Comparison of ENCODE assay signal across 1 cellular context in genomic region chr4:139295317-139296299, GRCh38.
A peak's percentile ranks its signal among the peaks of the same experiment; 100 is the strongest.
TF ChIP-seq lines count a peak whose summit lies in the region.

No MANE protein-coding gene starts in this region.

TF ChIP-seq in HepG2, 621 proteins besides CTCF, POLR2A, EP300 and RAD21 (continued from another document and continues in another):
- TF ChIP-seq, protein P1, sequence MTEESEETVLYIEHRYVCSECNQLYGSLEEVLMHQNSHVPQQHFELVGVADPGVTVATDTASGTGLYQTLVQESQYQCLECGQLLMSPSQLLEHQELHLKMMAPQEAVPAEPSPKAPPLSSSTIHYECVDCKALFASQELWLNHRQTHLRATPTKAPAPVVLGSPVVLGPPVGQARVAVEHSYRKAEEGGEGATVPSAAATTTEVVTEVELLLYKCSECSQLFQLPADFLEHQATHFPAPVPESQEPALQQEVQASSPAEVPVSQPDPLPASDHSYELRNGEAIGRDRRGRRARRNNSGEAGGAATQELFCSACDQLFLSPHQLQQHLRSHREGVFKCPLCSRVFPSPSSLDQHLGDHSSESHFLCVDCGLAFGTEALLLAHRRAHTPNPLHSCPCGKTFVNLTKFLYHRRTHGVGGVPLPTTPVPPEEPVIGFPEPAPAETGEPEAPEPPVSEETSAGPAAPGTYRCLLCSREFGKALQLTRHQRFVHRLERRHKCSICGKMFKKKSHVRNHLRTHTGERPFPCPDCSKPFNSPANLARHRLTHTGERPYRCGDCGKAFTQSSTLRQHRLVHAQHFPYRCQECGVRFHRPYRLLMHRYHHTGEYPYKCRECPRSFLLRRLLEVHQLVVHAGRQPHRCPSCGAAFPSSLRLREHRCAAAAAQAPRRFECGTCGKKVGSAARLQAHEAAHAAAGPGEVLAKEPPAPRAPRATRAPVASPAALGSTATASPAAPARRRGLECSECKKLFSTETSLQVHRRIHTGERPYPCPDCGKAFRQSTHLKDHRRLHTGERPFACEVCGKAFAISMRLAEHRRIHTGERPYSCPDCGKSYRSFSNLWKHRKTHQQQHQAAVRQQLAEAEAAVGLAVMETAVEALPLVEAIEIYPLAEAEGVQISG (CRISPR knock-in tag; IDR thresholded peaks at IDR 0.05) = peak; percentile 93
- TF ChIP-seq ZNF431 (CRISPR knock-in tag; IDR thresholded peaks at IDR 0.05; ENCODE audit: borderline replicate concordance, low read depth) (no peak), ZNF501 (CRISPR knock-in tag; IDR thresholded peaks at IDR 0.05) (peak; percentile 68), SNAI1 (CRISPR knock-in tag; IDR thresholded peaks at IDR 0.05; ENCODE audit: borderline replicate concordance) (peak; percentile 72; the same call in 1 of the 2 replicates), RARA (CRISPR knock-in tag; IDR thresholded peaks at IDR 0.05) (peak; percentile 51), EHMT2 (IDR thresholded peaks at IDR 0.05; ENCODE audit: borderline replicate concordance, low read depth, low read length) (no peak), FOXP1 (IDR thresholded peaks at IDR 0.05) (no peak), FOXP1 (CRISPR knock-in tag; IDR thresholded peaks at IDR 0.05) (no peak), ZNF879 (CRISPR knock-in tag; IDR thresholded peaks at IDR 0.05) (peak; percentile 58; the same call in 1 of the 2 replicates), ETV6 (CRISPR knock-in tag; conservative IDR thresholded peaks at IDR 0.05) (no peak; the same call in 1 of the 2 replicates), NFIC (IDR thresholded peaks at IDR 0.05; ENCODE audit: low read length) (no peak), ZNF549 (CRISPR knock-in tag; IDR thresholded peaks at IDR 0.05) (no peak), ZNF775 (CRISPR knock-in tag; IDR thresholded peaks at IDR 0.05; ENCODE audit: borderline replicate concordance) (no peak), BRD4 (CRISPR knock-in tag; IDR thresholded peaks at IDR 0.05) (peak; percentile 98), SNAPC5 (CRISPR knock-in tag; IDR thresholded peaks at IDR 0.05; ENCODE audit: borderline replicate concordance) (0 out of 2 replicates have a peak, but pooled peaks have one; percentile 73), JUNB (CRISPR knock-in tag; IDR thresholded peaks at IDR 0.05; ENCODE audit: borderline replicate concordance) (no peak), U2AF1 (optimal IDR thresholded peaks at IDR 0.05; ENCODE audit: low read depth, low read length) (no peak), ZNF816 (CRISPR knock-in tag; IDR thresholded peaks at IDR 0.05; ENCODE audit: borderline replicate concordance) (no peak), MTF2 (CRISPR knock-in tag; IDR thresholded peaks at IDR 0.05; ENCODE audit: borderline replicate concordance) (no peak; the same call in 1 of the 2 replicates), HNRNPL (IDR thresholded peaks at IDR 0.05; ENCODE audit: low read depth, low read length) (no peak), NR2F2 (IDR thresholded peaks at IDR 0.05; ENCODE audit: borderline replicate concordance, low read depth) (no peak; the same call in 1 of the 2 replicates), SCMH1 (CRISPR knock-in tag; IDR thresholded peaks at IDR 0.05; ENCODE audit: borderline replicate concordance) (no peak), ZNF713 (CRISPR knock-in tag; IDR thresholded peaks at IDR 0.05) (no peak), ZNF605 (CRISPR knock-in tag; IDR thresholded peaks at IDR 0.05) (peak; percentile 73), NFIB (CRISPR knock-in tag; IDR thresholded peaks at IDR 0.05; ENCODE audit: borderline replicate concordance) (no peak), ZFP36L2 (CRISPR knock-in tag; IDR thresholded peaks at IDR 0.05) (no peak), PHB2 (IDR thresholded peaks at IDR 0.05; ENCODE audit: partially characterized antibody) (no peak), NR2C2 (CRISPR knock-in tag; IDR thresholded peaks at IDR 0.05; ENCODE audit: borderline replicate concordance) (peak; percentile 70; the same call in 1 of the 2 replicates), ZNF790 (CRISPR knock-in tag; IDR thresholded peaks at IDR 0.05; ENCODE audit: borderline replicate concordance) (peak; percentile 72; the same call in 1 of the 2 replicates), NONO (IDR thresholded peaks at IDR 0.05) (no peak), NONO (CRISPR knock-in tag; conservative IDR thresholded peaks at IDR 0.05) (peak; percentile 81; the same call in 1 of the 2 replicates), TMF1 (CRISPR knock-in tag; IDR thresholded peaks at IDR 0.05; ENCODE audit: low read depth) (peak; percentile 69; the same call in 1 of the 2 replicates), AGO2 (optimal IDR thresholded peaks at IDR 0.05; ENCODE audit: low read depth, low read length) (peak; percentile 87), U2AF2 (IDR thresholded peaks at IDR 0.05; ENCODE audit: low read depth, low read length) (no peak), TFDP2 (CRISPR knock-in tag; IDR thresholded peaks at IDR 0.05) (0 out of 2 replicates have a peak, but pooled peaks have one; percentile 12), ZNF124 (CRISPR knock-in tag; IDR thresholded peaks at IDR 0.05) (peak; percentile 14; the same call in 1 of the 2 replicates), ZNF558 (CRISPR knock-in tag; IDR thresholded peaks at IDR 0.05; ENCODE audit: borderline replicate concordance) (no peak), MAFK (conservative IDR thresholded peaks at IDR 0.05 in 1 of 2, IDR thresholded peaks at IDR 0.05 in 1 of 2; ENCODE audit: low read length in 2 of 2) (no peak), DNMT3B (CRISPR knock-in tag; conservative IDR thresholded peaks at IDR 0.05) (no peak), ZFP82 (CRISPR knock-in tag; IDR thresholded peaks at IDR 0.05; ENCODE audit: borderline replicate concordance) (no peak)
- TF ChIP-seq, protein P2, sequence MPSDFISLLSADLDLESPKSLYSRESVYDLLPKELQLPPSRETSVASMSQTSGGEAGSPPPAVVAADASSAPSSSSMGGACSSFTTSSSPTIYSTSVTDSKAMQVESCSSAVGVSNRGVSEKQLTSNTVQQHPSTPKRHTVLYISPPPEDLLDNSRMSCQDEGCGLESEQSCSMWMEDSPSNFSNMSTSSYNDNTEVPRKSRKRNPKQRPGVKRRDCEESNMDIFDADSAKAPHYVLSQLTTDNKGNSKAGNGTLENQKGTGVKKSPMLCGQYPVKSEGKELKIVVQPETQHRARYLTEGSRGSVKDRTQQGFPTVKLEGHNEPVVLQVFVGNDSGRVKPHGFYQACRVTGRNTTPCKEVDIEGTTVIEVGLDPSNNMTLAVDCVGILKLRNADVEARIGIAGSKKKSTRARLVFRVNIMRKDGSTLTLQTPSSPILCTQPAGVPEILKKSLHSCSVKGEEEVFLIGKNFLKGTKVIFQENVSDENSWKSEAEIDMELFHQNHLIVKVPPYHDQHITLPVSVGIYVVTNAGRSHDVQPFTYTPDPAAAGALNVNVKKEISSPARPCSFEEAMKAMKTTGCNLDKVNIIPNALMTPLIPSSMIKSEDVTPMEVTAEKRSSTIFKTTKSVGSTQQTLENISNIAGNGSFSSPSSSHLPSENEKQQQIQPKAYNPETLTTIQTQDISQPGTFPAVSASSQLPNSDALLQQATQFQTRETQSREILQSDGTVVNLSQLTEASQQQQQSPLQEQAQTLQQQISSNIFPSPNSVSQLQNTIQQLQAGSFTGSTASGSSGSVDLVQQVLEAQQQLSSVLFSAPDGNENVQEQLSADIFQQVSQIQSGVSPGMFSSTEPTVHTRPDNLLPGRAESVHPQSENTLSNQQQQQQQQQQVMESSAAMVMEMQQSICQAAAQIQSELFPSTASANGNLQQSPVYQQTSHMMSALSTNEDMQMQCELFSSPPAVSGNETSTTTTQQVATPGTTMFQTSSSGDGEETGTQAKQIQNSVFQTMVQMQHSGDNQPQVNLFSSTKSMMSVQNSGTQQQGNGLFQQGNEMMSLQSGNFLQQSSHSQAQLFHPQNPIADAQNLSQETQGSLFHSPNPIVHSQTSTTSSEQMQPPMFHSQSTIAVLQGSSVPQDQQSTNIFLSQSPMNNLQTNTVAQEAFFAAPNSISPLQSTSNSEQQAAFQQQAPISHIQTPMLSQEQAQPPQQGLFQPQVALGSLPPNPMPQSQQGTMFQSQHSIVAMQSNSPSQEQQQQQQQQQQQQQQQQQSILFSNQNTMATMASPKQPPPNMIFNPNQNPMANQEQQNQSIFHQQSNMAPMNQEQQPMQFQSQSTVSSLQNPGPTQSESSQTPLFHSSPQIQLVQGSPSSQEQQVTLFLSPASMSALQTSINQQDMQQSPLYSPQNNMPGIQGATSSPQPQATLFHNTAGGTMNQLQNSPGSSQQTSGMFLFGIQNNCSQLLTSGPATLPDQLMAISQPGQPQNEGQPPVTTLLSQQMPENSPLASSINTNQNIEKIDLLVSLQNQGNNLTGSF (CRISPR knock-in tag; IDR thresholded peaks at IDR 0.05) = peak; percentile 81; the same call in 1 of the 2 replicates
- TF ChIP-seq, protein P3, sequence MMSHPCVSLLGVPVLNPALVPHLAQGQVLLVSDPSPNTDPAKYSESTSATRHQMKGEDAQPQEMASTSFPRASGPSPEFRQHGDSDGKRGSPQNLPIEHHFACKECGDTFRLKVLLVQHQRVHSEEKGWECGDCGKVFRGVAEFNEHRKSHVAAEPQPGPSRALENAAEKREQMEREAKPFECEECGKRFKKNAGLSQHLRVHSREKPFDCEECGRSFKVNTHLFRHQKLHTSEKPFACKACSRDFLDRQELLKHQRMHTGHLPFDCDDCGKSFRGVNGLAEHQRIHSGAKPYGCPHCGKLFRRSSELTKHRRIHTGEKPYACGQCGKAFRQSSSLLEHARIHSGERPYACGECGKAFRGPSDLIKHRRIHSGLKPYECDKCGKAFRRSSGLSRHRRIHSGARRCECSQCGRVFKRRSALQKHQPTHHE (CRISPR knock-in tag; IDR thresholded peaks at IDR 0.05; ENCODE audit: borderline replicate concordance) = peak; percentile 92; the same call in 1 of the 2 replicates
- TF ChIP-seq, protein P4, sequence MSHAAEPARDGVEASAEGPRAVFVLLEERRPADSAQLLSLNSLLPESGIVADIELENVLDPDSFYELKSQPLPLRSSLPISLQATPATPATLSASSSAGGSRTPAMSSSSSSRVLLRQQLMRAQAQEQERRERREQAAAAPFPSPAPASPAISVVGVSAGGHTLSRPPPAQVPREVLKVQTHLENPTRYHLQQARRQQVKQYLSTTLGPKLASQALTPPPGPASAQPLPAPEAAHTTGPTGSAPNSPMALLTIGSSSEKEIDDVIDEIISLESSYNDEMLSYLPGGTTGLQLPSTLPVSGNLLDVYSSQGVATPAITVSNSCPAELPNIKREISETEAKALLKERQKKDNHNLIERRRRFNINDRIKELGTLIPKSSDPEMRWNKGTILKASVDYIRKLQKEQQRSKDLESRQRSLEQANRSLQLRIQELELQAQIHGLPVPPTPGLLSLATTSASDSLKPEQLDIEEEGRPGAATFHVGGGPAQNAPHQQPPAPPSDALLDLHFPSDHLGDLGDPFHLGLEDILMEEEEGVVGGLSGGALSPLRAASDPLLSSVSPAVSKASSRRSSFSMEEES (CRISPR knock-in tag; IDR thresholded peaks at IDR 0.05) = peak; percentile 20; the same call in 1 of the 2 replicates
- TF ChIP-seq, protein P5, sequence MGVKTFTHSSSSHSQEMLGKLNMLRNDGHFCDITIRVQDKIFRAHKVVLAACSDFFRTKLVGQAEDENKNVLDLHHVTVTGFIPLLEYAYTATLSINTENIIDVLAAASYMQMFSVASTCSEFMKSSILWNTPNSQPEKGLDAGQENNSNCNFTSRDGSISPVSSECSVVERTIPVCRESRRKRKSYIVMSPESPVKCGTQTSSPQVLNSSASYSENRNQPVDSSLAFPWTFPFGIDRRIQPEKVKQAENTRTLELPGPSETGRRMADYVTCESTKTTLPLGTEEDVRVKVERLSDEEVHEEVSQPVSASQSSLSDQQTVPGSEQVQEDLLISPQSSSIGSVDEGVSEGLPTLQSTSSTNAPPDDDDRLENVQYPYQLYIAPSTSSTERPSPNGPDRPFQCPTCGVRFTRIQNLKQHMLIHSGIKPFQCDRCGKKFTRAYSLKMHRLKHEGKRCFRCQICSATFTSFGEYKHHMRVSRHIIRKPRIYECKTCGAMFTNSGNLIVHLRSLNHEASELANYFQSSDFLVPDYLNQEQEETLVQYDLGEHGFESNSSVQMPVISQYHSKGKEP (CRISPR knock-in tag; IDR thresholded peaks at IDR 0.05) = 0 out of 2 replicates have a peak, but pooled peaks have one; percentile 67
- TF ChIP-seq, protein P6, sequence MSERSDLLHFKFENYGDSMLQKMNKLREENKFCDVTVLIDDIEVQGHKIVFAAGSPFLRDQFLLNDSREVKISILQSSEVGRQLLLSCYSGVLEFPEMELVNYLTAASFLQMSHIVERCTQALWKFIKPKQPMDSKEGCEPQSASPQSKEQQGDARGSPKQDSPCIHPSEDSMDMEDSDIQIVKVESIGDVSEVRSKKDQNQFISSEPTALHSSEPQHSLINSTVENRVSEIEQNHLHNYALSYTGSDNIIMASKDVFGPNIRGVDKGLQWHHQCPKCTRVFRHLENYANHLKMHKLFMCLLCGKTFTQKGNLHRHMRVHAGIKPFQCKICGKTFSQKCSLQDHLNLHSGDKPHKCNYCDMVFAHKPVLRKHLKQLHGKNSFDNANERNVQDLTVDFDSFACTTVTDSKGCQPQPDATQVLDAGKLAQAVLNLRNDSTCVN (CRISPR knock-in tag; IDR thresholded peaks at IDR 0.05; ENCODE audit: borderline replicate concordance) = peak; percentile 32; the same call in 1 of the 2 replicates
- TF ChIP-seq, protein P7, sequence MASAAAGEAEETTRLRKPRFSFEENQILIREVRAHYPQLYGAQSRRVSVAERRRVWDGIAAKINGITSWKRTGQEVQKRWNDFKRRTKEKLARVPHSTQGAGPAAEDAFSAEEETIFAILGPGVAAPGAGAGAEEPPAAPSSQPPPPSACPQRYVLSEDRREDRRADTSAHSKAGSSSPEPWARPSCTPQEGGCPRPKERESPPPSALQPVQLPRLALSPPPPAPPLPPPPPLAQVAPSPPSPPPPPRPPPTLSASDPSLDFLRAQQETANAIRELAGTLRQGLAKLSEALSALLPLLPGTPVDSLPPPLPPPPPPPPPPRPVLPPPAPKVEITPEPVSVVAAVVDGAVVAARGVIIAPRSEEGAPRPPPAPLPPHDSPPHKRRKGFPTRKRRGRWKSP (CRISPR knock-in tag; IDR thresholded peaks at IDR 0.05) = peak; percentile 68; the same call in 1 of the 2 replicates
- TF ChIP-seq, protein P8, sequence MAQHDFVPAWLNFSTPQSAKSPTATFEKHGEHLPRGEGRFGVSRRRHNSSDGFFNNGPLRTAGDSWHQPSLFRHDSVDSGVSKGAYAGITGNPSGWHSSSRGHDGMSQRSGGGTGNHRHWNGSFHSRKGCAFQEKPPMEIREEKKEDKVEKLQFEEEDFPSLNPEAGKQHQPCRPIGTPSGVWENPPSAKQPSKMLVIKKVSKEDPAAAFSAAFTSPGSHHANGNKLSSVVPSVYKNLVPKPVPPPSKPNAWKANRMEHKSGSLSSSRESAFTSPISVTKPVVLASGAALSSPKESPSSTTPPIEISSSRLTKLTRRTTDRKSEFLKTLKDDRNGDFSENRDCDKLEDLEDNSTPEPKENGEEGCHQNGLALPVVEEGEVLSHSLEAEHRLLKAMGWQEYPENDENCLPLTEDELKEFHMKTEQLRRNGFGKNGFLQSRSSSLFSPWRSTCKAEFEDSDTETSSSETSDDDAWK (CRISPR knock-in tag; IDR thresholded peaks at IDR 0.05) = no peak
